Comparison of ENCODE assay signal across 20 cellular contexts in the genomic region with DNA sequence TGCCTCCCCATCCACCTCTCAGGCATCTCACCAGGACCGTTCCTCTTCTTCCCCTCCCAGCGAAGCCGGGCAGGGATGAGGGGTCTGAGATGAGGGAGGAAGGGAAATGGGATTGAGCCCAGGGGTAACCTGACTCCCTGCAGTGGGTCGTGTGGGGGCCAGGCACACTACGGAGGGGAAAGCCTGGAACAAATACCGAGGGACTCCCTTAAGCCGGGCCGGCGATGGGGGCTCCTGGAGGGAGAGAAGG. TPM values are rescaled to one million over a fixed set of nuclear protein-coding genes. Genes with fewer than 3 reads are reported as not detected.
DNase-seq lines count a peak whose midpoint lies in the region; ATAC-seq and TF ChIP-seq lines count a peak whose summit lies in the region.
"Had no signal": no experiment of that assay in that cellular context is flagged by ENCODE, and none has a peak within 500 bp of the region (broad histone marks: within the 10 kb centered on the region; RNA-seq: fewer than 3 reads in every experiment).

No MANE protein-coding gene starts in this region.

- DNase-seq in cardiac muscle cell (ENCODE audit: low read depth in 1 of 2, low spot score in 1 of 2): no peak
- DNase-seq in Right ventricle myocardium superior: no peak
- no peak for DNase-seq in glutamatergic neuron
- DNase-seq in osteoblast (ENCODE audit: insufficient read length, low spot score, missing footprints): peak; percentile 30
- no peak for DNase-seq in transverse colon
- DNase-seq in NCI-H1417 (lab: John Stamatoyannopoulos, UW): no peak
- DNase-seq: central memory CD4-positive, alpha-beta T cell; DMS79; KG1; natural killer cell; NCI-H1105 treated with DMSO at 0.1 percent for 48 hours; NCI-H2227 treated with DMSO at 0.1 percent for 48 hours had no signal

- TF ChIP-seq CTCF in cardiac muscle cell (IDR thresholded peaks at IDR 0.05; ENCODE audit: low read depth, low read length): no peak
- TF ChIP-seq CTCF in glutamatergic neuron (IDR thresholded peaks at IDR 0.05; ENCODE audit: partially characterized antibody, unreplicated experiment): no peak
- no peak for TF ChIP-seq CTCF in osteoblast (IDR thresholded peaks at IDR 0.05; ENCODE audit: extremely low read depth, low read depth, low read length)
- no peak for TF ChIP-seq CTCF in transverse colon (IDR thresholded peaks at IDR 0.05)

- in situ Hi-C loops in transverse colon (cut with MboI; ENCODE audit: low pct_ligation_motif_present in 1 of 4, low pct_unique_long_range_greater_than_20kb in 1 of 4, low sequenced_read_pairs in 3 of 4): no loop called here

- H3K9me3 ChIP-seq in cardiac muscle cell (ENCODE audit: low read depth) (no peaks in the 10 kb centered on the region), osteoblast (ENCODE audit: low read depth, low read length) (no peaks in the 10 kb centered on the region), transverse colon (no peaks in the 10 kb centered on the region)

- peak overlapping the region; percentile 50 for H2AFZ ChIP-seq in osteoblast (ENCODE audit: low read length)

- H3K79me2 ChIP-seq in osteoblast (ENCODE audit: insufficient read depth, low read length): no peaks in the 10 kb centered on the region

- H3K4me1 ChIP-seq in cardiac muscle cell (ENCODE audit: low read depth): peaks cover 53% of the 10 kb centered on the region
- peaks cover 18% of the 10 kb centered on the region for H3K4me1 ChIP-seq in osteoblast (ENCODE audit: insufficient read depth, low read length)
- peaks cover 6 to 21% (median 16%) of the 10 kb centered on the region in 4 donors for H3K4me1 ChIP-seq in transverse colon

- H3K36me3 ChIP-seq in cardiac muscle cell (no peaks in the 10 kb centered on the region), osteoblast (ENCODE audit: insufficient read depth, low read length) (no peaks in the 10 kb centered on the region), transverse colon (no peaks in the 10 kb centered on the region)

- no peak overlapping the region for H3K4me2 ChIP-seq in osteoblast (ENCODE audit: insufficient read depth, low read length)

- H3K4me3 ChIP-seq in cardiac muscle cell: peak overlapping the region; percentile 37
- no peak overlapping the region for H3K4me3 ChIP-seq in osteoblast (ENCODE audit: insufficient read depth, low read length)
- H3K4me3 ChIP-seq in transverse colon: peak overlapping the region in 2 of 4 donors; percentile 14 to 24
- H3K4me3 ChIP-seq: skin epidermis had no signal

- H3K4me1 Mint-ChIP-seq in glutamatergic neuron (ENCODE audit: low read depth, unreplicated experiment): peaks cover 14% of the 10 kb centered on the region
- H3K4me1 Mint-ChIP-seq: activated naive CD8-positive, alpha-beta T cell treated with anti-CD3 and anti-CD28 coated beads for 36 hours; CD14-positive monocyte; natural killer cell had no signal

- TF ChIP-seq EP300 in transverse colon (IDR thresholded peaks at IDR 0.05; ENCODE audit: low read depth): no peak

- H3K27me3 ChIP-seq in cardiac muscle cell: no peaks in the 10 kb centered on the region
- H3K27me3 ChIP-seq in osteoblast (ENCODE audit: insufficient read depth, low read length): peaks cover 4% of the 10 kb centered on the region
- H3K27me3 ChIP-seq in transverse colon: peaks cover 43% of the 10 kb centered on the region

- ATAC-seq in Right ventricle myocardium superior (ENCODE audit: poor library complexity) (no peak), GM21737 (IDR thresholded peaks at IDR 0.05; ENCODE audit: unreplicated experiment) (no peak), GM19395 (IDR thresholded peaks at IDR 0.05; ENCODE audit: unreplicated experiment) (no peak)

- H3K27ac Mint-ChIP-seq in glutamatergic neuron (ENCODE audit: unreplicated experiment): no peak overlapping the region
- H3K27ac Mint-ChIP-seq: activated naive CD8-positive, alpha-beta T cell treated with anti-CD3 and anti-CD28 coated beads for 36 hours; CD14-positive monocyte; natural killer cell; stimulated activated naive CD8-positive, alpha-beta T cell treated with anti-CD3 and anti-CD28 coated beads, Interleukin-15, Interleukin-2, amounts not matched to agents 100 ng/mL and 50 ng/mL, for 24 hours had no signal

- TF ChIP-seq POLR2A in transverse colon (IDR thresholded peaks at IDR 0.05): no peak

- H3K27ac ChIP-seq in cardiac muscle cell: peak overlapping the region; percentile 85
- peak overlapping the region; percentile 24 for H3K27ac ChIP-seq in osteoblast (ENCODE audit: low read depth, low read length)
- H3K27ac ChIP-seq in transverse colon: peak overlapping the region; percentile 84 to 96 (median 85)

- peaks cover 10% of the 10 kb centered on the region for H3K27me3 Mint-ChIP-seq in glutamatergic neuron (ENCODE audit: unreplicated experiment)

- no peaks in the 10 kb centered on the region for H3K36me3 Mint-ChIP-seq in glutamatergic neuron (ENCODE audit: unreplicated experiment)
- H3K36me3 Mint-ChIP-seq: activated naive CD8-positive, alpha-beta T cell treated with anti-CD3 and anti-CD28 coated beads for 36 hours; CD14-positive monocyte; natural killer cell had no signal

- H3K9me3 Mint-ChIP-seq in glutamatergic neuron (ENCODE audit: unreplicated experiment): peaks cover 9% of the 10 kb centered on the region
- H3K9me3 Mint-ChIP-seq: activated naive CD8-positive, alpha-beta T cell treated with anti-CD3 and anti-CD28 coated beads for 36 hours; natural killer cell; stimulated activated naive CD8-positive, alpha-beta T cell treated with anti-CD3 and anti-CD28 coated beads, Interleukin-15, Interleukin-2, amounts not matched to agents 100 ng/mL and 50 ng/mL, for 24 hours had no signal

- no peaks in the 10 kb centered on the region for H4K20me1 ChIP-seq in osteoblast (ENCODE audit: insufficient read depth, low read length)

- WGBS in transverse colon (ENCODE audit: low coverage in 1 of 2), 2 donors: 44% methylated on average over 9 of the region's 9 CpGs; no CpG with 5 or more reads in 1 of the 2 donors

- H3K4me3 Mint-ChIP-seq in glutamatergic neuron (ENCODE audit: unreplicated experiment): peak overlapping the region; percentile 42
- H3K4me3 Mint-ChIP-seq: activated naive CD8-positive, alpha-beta T cell treated with anti-CD3 and anti-CD28 coated beads for 36 hours; natural killer cell; stimulated activated naive CD8-positive, alpha-beta T cell treated with anti-CD3 and anti-CD28 coated beads, Interleukin-15, Interleukin-2, amounts not matched to agents 100 ng/mL and 50 ng/mL, for 24 hours had no signal

- intact Hi-C loops in Right ventricle myocardium superior (cut with DNase I) (no loop called here), transverse colon (cut with DNase I; ENCODE audit: low total_unique reads) (no loop called here)

RNA-seq across cellular contexts. Expression of gene SPEG, which starts 0.2 kb away (rescaled TPM):
- 275 and 292 TPM in 2 replicates for total RNA-seq in cardiac muscle cell
- 185 and 188 TPM in 2 replicates for polyA plus RNA-seq in cardiac muscle cell
- total RNA-seq in Right ventricle myocardium superior: 103 TPM
- total RNA-seq in glutamatergic neuron (ENCODE audit: unreplicated experiment): 92.9 TPM
- total RNA-seq in osteoblast: 24.2 and 26.4 TPM in 2 replicates
- 10 to 100 TPM; 26.5 to 95.8 (median 48.5) TPM for total RNA-seq in transverse colon
- polyA plus RNA-seq: CD14-positive monocyte had no signal

RNA-seq across cellular contexts. Expression of gene DES, which starts 16.2 kb away (rescaled TPM):
- total RNA-seq in cardiac muscle cell: 37.2 and 47.0 TPM in 2 replicates
- 17.5 and 20.4 TPM in 2 replicates for polyA plus RNA-seq in cardiac muscle cell
- total RNA-seq in Right ventricle myocardium superior: 12,920 TPM
- 1.3 TPM for total RNA-seq in glutamatergic neuron (ENCODE audit: unreplicated experiment)
- 0.72 and 1.2 TPM in 2 replicates for total RNA-seq in osteoblast
- total RNA-seq in transverse colon: over 10,000 TPM in 1 of 4 donors, 1,000 to 10,000 TPM in 2, 100 to 1,000 TPM in 1; 1,000 to 12,373 (median 1,519) TPM
- total RNA-seq: endothelial cell of umbilical vein, glomerular endothelial cell, natural killer cell had no signal
- polyA plus RNA-seq: endothelial cell of umbilical vein had no signal

RNA-seq across cellular contexts. Expression of gene DNPEP, which starts 46.7 kb away (rescaled TPM):
- total RNA-seq in cardiac muscle cell: 67.2 and 70.4 TPM in 2 replicates
- polyA plus RNA-seq in cardiac muscle cell: 104 and 117 TPM in 2 replicates
- total RNA-seq in Right ventricle myocardium superior: 76.5 TPM
- 19.8 TPM for total RNA-seq in glutamatergic neuron (ENCODE audit: unreplicated experiment)
- total RNA-seq in osteoblast: 60.7 and 67.3 TPM in 2 replicates
- total RNA-seq in transverse colon: 100 to 1,000 TPM in 2 of 4 donors, 10 to 100 TPM in 2; 61.3 to 142 (median 104) TPM

Comparison
In these comparisons a context has a peak if more than half of its experiments do, and no peak if none do; other contexts are left out.
1. H3K27ac ChIP-seq: peak in every context shown above with its lines; median percentile 85 in cardiac muscle cell; 85 in transverse colon; 24 in osteoblast.
2. RNA of gene DES, which starts 16.2 kb away (total RNA-seq): 12,920 TPM in Right ventricle myocardium superior (single experiment), 1,000 to 12,373 TPM in transverse colon and 37.2 to 47.0 TPM in cardiac muscle cell; 1.3 TPM in glutamatergic neuron (single experiment) and 0.72 to 1.2 TPM in osteoblast; every median in the first group is over 10 times any median in the second.